1 cellular context compared by ENCODE assay signal in the genomic region with DNA sequence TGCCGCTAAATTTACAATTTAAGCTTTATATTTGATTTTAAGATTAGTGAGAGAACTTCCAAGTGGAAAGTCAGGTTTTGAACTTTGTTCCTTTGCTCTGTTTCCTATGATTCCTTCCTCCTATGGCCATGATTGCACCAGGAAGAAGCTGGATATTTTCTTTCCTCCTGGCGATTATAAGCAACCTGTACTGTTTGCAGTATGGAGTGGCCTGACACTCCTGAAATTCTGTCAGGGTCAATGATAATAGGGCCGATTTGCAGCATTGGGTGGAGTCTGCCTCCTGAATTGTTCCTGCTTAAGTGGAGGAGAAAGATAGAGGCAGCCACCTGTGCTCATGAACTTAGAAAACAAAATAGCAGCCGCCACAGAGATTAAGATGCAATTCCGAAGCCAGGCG.
TF ChIP-seq lines count a peak whose summit lies in the region.

No MANE protein-coding gene starts in this region.

TF ChIP-seq in HepG2, 621 proteins besides CTCF, POLR2A, EP300 and RAD21:
- no peak for TF ChIP-seq ZNF577 (CRISPR knock-in tag; IDR thresholded peaks at IDR 0.05; ENCODE audit: borderline replicate concordance, low read depth)
- no peak for TF ChIP-seq FOSL2 (CRISPR knock-in tag; IDR thresholded peaks at IDR 0.05)
- TF ChIP-seq ELF3 (CRISPR knock-in tag; IDR thresholded peaks at IDR 0.05) = peak; percentile 29; the same call in 1 of the 2 replicates
- peak; percentile 32; the same call in 1 of the 2 replicates for TF ChIP-seq HNF4A (CRISPR knock-in tag; IDR thresholded peaks at IDR 0.05)
- no peak for TF ChIP-seq ZNF615 (CRISPR knock-in tag; IDR thresholded peaks at IDR 0.05; ENCODE audit: borderline replicate concordance)
- no peak for TF ChIP-seq TEAD2 (CRISPR knock-in tag; IDR thresholded peaks at IDR 0.05)
- TF ChIP-seq KDM5A (IDR thresholded peaks at IDR 0.05; ENCODE audit: borderline replicate concordance, low read length) = no peak
- TF ChIP-seq ZMYM4 (CRISPR knock-in tag; IDR thresholded peaks at IDR 0.05) = peak; percentile 11; the same call in 1 of the 2 replicates
- TF ChIP-seq TCF7L2 (IDR thresholded peaks at IDR 0.05; ENCODE audit: low read depth, low read length) = no peak
- TF ChIP-seq, protein P1, sequence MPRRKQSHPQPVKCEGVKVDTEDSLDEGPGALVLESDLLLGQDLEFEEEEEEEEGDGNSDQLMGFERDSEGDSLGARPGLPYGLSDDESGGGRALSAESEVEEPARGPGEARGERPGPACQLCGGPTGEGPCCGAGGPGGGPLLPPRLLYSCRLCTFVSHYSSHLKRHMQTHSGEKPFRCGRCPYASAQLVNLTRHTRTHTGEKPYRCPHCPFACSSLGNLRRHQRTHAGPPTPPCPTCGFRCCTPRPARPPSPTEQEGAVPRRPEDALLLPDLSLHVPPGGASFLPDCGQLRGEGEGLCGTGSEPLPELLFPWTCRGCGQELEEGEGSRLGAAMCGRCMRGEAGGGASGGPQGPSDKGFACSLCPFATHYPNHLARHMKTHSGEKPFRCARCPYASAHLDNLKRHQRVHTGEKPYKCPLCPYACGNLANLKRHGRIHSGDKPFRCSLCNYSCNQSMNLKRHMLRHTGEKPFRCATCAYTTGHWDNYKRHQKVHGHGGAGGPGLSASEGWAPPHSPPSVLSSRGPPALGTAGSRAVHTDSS (CRISPR knock-in tag; conservative IDR thresholded peaks at IDR 0.05) = no peak
- no peak for TF ChIP-seq DNMT3B (CRISPR knock-in tag; conservative IDR thresholded peaks at IDR 0.05)
- no peak for TF ChIP-seq ZNF33B (CRISPR knock-in tag; IDR thresholded peaks at IDR 0.05)
- TF ChIP-seq SRSF1 (optimal IDR thresholded peaks at IDR 0.05; ENCODE audit: low read depth, low read length) = no peak
- no peak for TF ChIP-seq ZNF652 (CRISPR knock-in tag; IDR thresholded peaks at IDR 0.05; ENCODE audit: borderline replicate concordance, low read depth)
- TF ChIP-seq, protein P2, sequence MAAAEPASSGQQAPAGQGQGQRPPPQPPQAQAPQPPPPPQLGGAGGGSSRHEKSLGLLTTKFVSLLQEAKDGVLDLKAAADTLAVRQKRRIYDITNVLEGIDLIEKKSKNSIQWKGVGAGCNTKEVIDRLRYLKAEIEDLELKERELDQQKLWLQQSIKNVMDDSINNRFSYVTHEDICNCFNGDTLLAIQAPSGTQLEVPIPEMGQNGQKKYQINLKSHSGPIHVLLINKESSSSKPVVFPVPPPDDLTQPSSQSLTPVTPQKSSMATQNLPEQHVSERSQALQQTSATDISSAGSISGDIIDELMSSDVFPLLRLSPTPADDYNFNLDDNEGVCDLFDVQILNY (CRISPR knock-in tag; conservative IDR thresholded peaks at IDR 0.05) = no peak
- no peak for TF ChIP-seq ZNF274 (CRISPR knock-in tag; IDR thresholded peaks at IDR 0.05)
- no peak for TF ChIP-seq NAIF1 (CRISPR knock-in tag; IDR thresholded peaks at IDR 0.05; ENCODE audit: borderline replicate concordance)
- TF ChIP-seq EZH2 (conservative IDR thresholded peaks at IDR 0.05; ENCODE audit: low read depth, low read length) = no peak
- TF ChIP-seq, protein P3, sequence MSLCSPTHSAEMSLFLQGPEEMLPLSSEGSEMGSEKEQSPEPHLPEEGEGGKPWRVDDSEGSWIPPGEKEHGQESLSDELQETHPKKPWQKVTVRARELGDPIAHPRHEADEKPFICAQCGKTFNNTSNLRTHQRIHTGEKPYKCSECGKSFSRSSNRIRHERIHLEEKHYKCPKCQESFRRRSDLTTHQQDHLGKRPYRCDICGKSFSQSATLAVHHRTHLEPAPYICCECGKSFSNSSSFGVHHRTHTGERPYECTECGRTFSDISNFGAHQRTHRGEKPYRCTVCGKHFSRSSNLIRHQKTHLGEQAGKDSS (CRISPR knock-in tag; IDR thresholded peaks at IDR 0.05; ENCODE audit: borderline replicate concordance, low read depth) = no peak
- TF ChIP-seq ZNF713 (CRISPR knock-in tag; IDR thresholded peaks at IDR 0.05) = no peak
- TF ChIP-seq, protein P4, sequence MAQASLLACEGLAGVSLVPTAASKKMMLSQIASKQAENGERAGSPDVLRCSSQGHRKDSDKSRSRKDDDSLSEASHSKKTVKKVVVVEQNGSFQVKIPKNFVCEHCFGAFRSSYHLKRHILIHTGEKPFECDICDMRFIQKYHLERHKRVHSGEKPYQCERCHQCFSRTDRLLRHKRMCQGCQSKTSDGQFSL (CRISPR knock-in tag; IDR thresholded peaks at IDR 0.05) = no peak
- no peak for TF ChIP-seq HNF4G (IDR thresholded peaks at IDR 0.05; ENCODE audit: borderline replicate concordance, low read depth, low read length)
- TF ChIP-seq HNF4G (CRISPR knock-in tag; IDR thresholded peaks at IDR 0.05; ENCODE audit: borderline replicate concordance, low read depth) = no peak
- TF ChIP-seq, protein P5, sequence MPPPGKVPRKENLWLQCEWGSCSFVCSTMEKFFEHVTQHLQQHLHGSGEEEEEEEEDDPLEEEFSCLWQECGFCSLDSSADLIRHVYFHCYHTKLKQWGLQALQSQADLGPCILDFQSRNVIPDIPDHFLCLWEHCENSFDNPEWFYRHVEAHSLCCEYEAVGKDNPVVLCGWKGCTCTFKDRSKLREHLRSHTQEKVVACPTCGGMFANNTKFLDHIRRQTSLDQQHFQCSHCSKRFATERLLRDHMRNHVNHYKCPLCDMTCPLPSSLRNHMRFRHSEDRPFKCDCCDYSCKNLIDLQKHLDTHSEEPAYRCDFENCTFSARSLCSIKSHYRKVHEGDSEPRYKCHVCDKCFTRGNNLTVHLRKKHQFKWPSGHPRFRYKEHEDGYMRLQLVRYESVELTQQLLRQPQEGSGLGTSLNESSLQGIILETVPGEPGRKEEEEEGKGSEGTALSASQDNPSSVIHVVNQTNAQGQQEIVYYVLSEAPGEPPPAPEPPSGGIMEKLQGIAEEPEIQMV (CRISPR knock-in tag; IDR thresholded peaks at IDR 0.05; ENCODE audit: low read depth) = no peak
